ENCODE assay signal across 1 cellular context in the genomic region with DNA sequence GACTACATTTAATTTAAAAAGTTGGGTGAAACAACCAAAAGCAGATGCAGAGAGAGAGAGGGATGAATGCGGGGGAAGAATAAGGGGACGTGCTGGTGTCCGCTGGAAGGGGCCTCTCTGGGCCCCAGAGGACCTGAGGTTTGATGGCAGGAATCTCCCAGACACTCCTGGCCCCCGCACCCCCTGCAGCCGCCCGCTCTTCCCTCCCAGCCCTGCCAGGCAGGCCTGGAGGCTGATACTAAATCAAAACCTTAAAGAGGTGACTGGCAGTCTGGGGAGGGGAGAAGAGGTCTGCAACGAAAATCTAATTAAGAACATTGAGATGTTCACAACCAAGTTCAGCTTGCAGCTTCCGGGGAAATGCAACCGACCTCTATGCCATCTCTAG.
TF ChIP-seq lines count a peak whose summit lies in the region.

No MANE protein-coding gene starts in this region.

TF ChIP-seq in IMR-90, 13 proteins besides CTCF, POLR2A, EP300 and RAD21:
- TF ChIP-seq NFE2L2 (IDR thresholded peaks at IDR 0.05; ENCODE audit: low read depth, low read length) (no peak), FOS (IDR thresholded peaks at IDR 0.05; ENCODE audit: low read depth, low read length) (no peak), BHLHE40 (IDR thresholded peaks at IDR 0.05; ENCODE audit: low read depth, low read length) (no peak), SMC3 (IDR thresholded peaks at IDR 0.05; ENCODE audit: low read depth, low read length) (no peak), MAZ (IDR thresholded peaks at IDR 0.05; ENCODE audit: borderline replicate concordance, low read depth, low read length) (no peak; the same call in 1 of the 2 replicates), CHD1 (IDR thresholded peaks at IDR 0.05; ENCODE audit: low read depth, low read length) (no peak), MAFK (IDR thresholded peaks at IDR 0.05; ENCODE audit: low read depth, low read length) (no peak)
- TF ChIP-seq, protein P1, sequence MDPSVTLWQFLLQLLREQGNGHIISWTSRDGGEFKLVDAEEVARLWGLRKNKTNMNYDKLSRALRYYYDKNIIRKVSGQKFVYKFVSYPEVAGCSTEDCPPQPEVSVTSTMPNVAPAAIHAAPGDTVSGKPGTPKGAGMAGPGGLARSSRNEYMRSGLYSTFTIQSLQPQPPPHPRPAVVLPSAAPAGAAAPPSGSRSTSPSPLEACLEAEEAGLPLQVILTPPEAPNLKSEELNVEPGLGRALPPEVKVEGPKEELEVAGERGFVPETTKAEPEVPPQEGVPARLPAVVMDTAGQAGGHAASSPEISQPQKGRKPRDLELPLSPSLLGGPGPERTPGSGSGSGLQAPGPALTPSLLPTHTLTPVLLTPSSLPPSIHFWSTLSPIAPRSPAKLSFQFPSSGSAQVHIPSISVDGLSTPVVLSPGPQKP (IDR thresholded peaks at IDR 0.05; ENCODE audit: borderline replicate concordance, low read depth, low read length): no peak
- TF ChIP-seq, protein P2, sequence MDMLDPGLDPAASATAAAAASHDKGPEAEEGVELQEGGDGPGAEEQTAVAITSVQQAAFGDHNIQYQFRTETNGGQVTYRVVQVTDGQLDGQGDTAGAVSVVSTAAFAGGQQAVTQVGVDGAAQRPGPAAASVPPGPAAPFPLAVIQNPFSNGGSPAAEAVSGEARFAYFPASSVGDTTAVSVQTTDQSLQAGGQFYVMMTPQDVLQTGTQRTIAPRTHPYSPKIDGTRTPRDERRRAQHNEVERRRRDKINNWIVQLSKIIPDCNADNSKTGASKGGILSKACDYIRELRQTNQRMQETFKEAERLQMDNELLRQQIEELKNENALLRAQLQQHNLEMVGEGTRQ (IDR thresholded peaks at IDR 0.05; ENCODE audit: low read depth, low read length): no peak
